In genomic region chr15:58521293-58521991, GRCh38 we compare ENCODE assay signal across 10 cellular contexts.
DNase-seq lines count a peak whose midpoint lies in the region; ATAC-seq and TF ChIP-seq lines count a peak whose summit lies in the region.
"Had no signal": no experiment of that assay in that cellular context is flagged by ENCODE, and none has a peak within 500 bp of the region (broad histone marks: within the 10 kb centered on the region; RNA-seq: fewer than 3 reads in every experiment).

No MANE protein-coding gene starts in this region.

- H3K4me1 Mint-ChIP-seq in GM23338 (peaks cover 16% of the 10 kb centered on the region), neural progenitor cell (peaks cover 45% of the 10 kb centered on the region)

- H3K9me3 Mint-ChIP-seq in GM23338 (no peaks in the 10 kb centered on the region; the same call in 1 of the 3 replicates), neural progenitor cell (no peaks in the 10 kb centered on the region)

- H3K79me2 ChIP-seq in GM23338 (replicated peaks; ENCODE audit: insufficient read depth) (no peaks in the 10 kb centered on the region), neural progenitor cell (ENCODE audit: low read depth) (no peaks in the 10 kb centered on the region)

- peak overlapping the region; percentile 66; the same call in 1 of the 2 replicates for H2AFZ ChIP-seq in GM23338
- H2AFZ ChIP-seq in neural progenitor cell (replicated peaks) = peak overlapping the region; percentile 58

- H3K27ac ChIP-seq in GM23338 (ENCODE audit: low read depth) = no peak overlapping the region
- H3K27ac ChIP-seq in SJCRH30 = peak overlapping the region; percentile 92
- no peak overlapping the region for H3K27ac ChIP-seq in neural progenitor cell
- H3K27ac ChIP-seq: KMS-11 had no signal

- H3K4me2 ChIP-seq in GM23338 (no peak overlapping the region), neural progenitor cell (no peak overlapping the region)
- H3K4me2 ChIP-seq: KMS-11 had no signal

- H3F3A ChIP-seq in GM23338 (replicated peaks; ENCODE audit: low read depth) (no peaks in the 10 kb centered on the region), neural progenitor cell (ENCODE audit: low read depth) (no peaks in the 10 kb centered on the region)

- H3K27me3 Mint-ChIP-seq in GM23338 (ENCODE audit: insufficient read depth, low read depth, poor library complexity) = no peaks in the 10 kb centered on the region
- peaks cover 17% of the 10 kb centered on the region for H3K27me3 Mint-ChIP-seq in neural progenitor cell (ENCODE audit: insufficient read depth, low read depth)

- no peaks in the 10 kb centered on the region for H4K20me1 ChIP-seq in GM23338 (replicated peaks; ENCODE audit: insufficient read depth)
- no peaks in the 10 kb centered on the region for H4K20me1 ChIP-seq in neural progenitor cell (ENCODE audit: low read depth)

- H3K36me3 ChIP-seq in GM23338 (ENCODE audit: insufficient read depth) = no peaks in the 10 kb centered on the region
- H3K36me3 ChIP-seq in SJCRH30 = no peaks in the 10 kb centered on the region
- no peaks in the 10 kb centered on the region for H3K36me3 ChIP-seq in neural progenitor cell

- DNase-seq in GM23338 (ENCODE audit: low spot score) = peak; percentile 53
- peak; percentile 93 for DNase-seq in SJCRH30
- DNase-seq in fibroblast of mammary gland (ENCODE audit: low read depth) = peak; percentile 58
- no peak for DNase-seq in neural progenitor cell (ENCODE audit: low spot score)
- DNase-seq in central memory CD4-positive, alpha-beta T cell = no peak
- DNase-seq in NCI-H345 treated with DMSO at 0.1 percent for 48 hours (lab: John Stamatoyannopoulos, UW; ENCODE audit: unreplicated experiment) = no peak

- peak; percentile 67 for ATAC-seq in GM23338
- ATAC-seq in HG02884 (IDR thresholded peaks at IDR 0.05; ENCODE audit: unreplicated experiment) = no peak
- no peak for ATAC-seq in GM21576 (IDR thresholded peaks at IDR 0.05; ENCODE audit: unreplicated experiment)

- H3K4me3 Mint-ChIP-seq in GM23338 (no peak overlapping the region), neural progenitor cell (peak overlapping the region; percentile 7)
- H3K4me3 Mint-ChIP-seq: memory B cell had no signal

- H3K4me1 ChIP-seq in GM23338 (ENCODE audit: insufficient read depth) = peaks cover 7% of the 10 kb centered on the region
- H3K4me1 ChIP-seq in SJCRH30 = peaks cover 25% of the 10 kb centered on the region
- H3K4me1 ChIP-seq in neural progenitor cell = peaks cover 14% of the 10 kb centered on the region

- H3K9me2 ChIP-seq in GM23338 (ENCODE audit: insufficient read depth) = no peaks in the 10 kb centered on the region

- H3K4me3 ChIP-seq in GM23338 = no peak overlapping the region
- peak overlapping the region; percentile 38 for H3K4me3 ChIP-seq in SJCRH30
- no peak overlapping the region for H3K4me3 ChIP-seq in fibroblast of mammary gland (ENCODE audit: control insufficient read depth, low read depth, low read length)
- H3K4me3 ChIP-seq in neural progenitor cell = no peak overlapping the region

- no peaks in the 10 kb centered on the region for H3K36me3 Mint-ChIP-seq in GM23338 (ENCODE audit: low read depth)
- H3K36me3 Mint-ChIP-seq in neural progenitor cell = no peaks in the 10 kb centered on the region
- H3K36me3 Mint-ChIP-seq: memory B cell had no signal

- H3K27ac Mint-ChIP-seq in GM23338 (peak overlapping the region; percentile 13; the same call in 1 of the 2 replicates), neural progenitor cell (peak overlapping the region; percentile 26)
- H3K27ac Mint-ChIP-seq: memory B cell had no signal

- H3K9me3 ChIP-seq in SJCRH30 (replicated peaks) (no peaks in the 10 kb centered on the region), neural progenitor cell (ENCODE audit: low read depth) (no peaks in the 10 kb centered on the region)

- TF ChIP-seq CTCF in GM23338 (conservative IDR thresholded peaks at IDR 0.05; ENCODE audit: low read depth in 2 of 2) = no peak
- TF ChIP-seq CTCF in fibroblast of mammary gland (conservative IDR thresholded peaks at IDR 0.05; ENCODE audit: control insufficient read depth, insufficient read depth, low read depth, low read length) = no peak
- no peak for TF ChIP-seq CTCF in neural progenitor cell (IDR thresholded peaks at IDR 0.05)

- no peak overlapping the region for H3K9ac ChIP-seq in neural progenitor cell
- H3K9ac ChIP-seq: KMS-11 had no signal

- H3K27me3 ChIP-seq in GM23338 (ENCODE audit: insufficient read depth) (no peaks in the 10 kb centered on the region), SJCRH30 (no peaks in the 10 kb centered on the region), neural progenitor cell (no peaks in the 10 kb centered on the region)

TF ChIP-seq in GM23338, 12 proteins besides CTCF, POLR2A, EP300 and RAD21 (continues in another document):
- TF ChIP-seq ZNF462 (CRISPR knock-in tag; IDR thresholded peaks at IDR 0.05) (no peak), EZH2 (IDR thresholded peaks at IDR 0.05; ENCODE audit: low read depth, unreplicated experiment) (no peak), JUNB (IDR thresholded peaks at IDR 0.05; ENCODE audit: unreplicated experiment) (no peak)

Comparison
In these comparisons a context has a peak if more than half of its experiments do, and no peak if none do; other contexts are left out.
1. DNase-seq: peak in GM23338 (single experiment), SJCRH30 (2 of 2) and fibroblast of mammary gland (single experiment); none in neural progenitor cell (single experiment), central memory CD4-positive, alpha-beta T cell (single experiment) and NCI-H345 treated with DMSO at 0.1 percent for 48 hours (single experiment).